In the genomic region with DNA sequence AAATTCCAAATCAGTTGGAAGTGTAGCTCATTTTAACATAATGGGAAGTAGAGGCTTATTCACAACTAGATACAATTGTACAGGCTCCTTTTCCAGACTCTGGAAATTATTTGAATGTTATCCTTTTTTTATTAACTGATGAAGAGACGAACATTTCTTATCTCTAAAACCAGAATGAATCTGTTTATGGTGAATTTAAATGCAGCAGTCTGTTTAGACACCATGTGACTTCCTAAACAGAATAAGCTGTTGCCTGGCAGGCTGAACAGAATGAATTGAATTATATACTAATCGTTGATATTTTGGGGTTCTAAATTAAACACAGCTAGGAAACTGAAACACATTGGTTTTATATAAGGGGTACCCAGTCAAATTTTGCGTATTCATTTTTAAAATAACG, we compare ENCODE assay signal across 16 cellular contexts.
"Had no signal": no experiment of that assay in that cellular context is flagged by ENCODE, and none has a peak within 500 bp of the region (broad histone marks: within the 10 kb centered on the region; RNA-seq: fewer than 3 reads in every experiment).

No MANE protein-coding gene starts in this region.

- H3K27ac ChIP-seq: breast epithelium had no signal

- H3K9me3 ChIP-seq: breast epithelium had no signal

- H3K36me3 ChIP-seq: breast epithelium had no signal

- ATAC-seq: activated CD4-positive, CD25-positive, alpha-beta regulatory T cell treated with anti-CD3 and anti-CD28 coated beads, Interleukin-2, amount 50 U/mL, for 24 hours; activated CD8-positive, alpha-beta T cell treated with anti-CD3 and anti-CD28 coated beads for 36 hours had no signal

- H3K4me3 ChIP-seq: breast epithelium had no signal

- DNase-seq: activated CD4-positive, alpha-beta T cell treated with anti-CD3 and anti-CD28 coated beads for 4 hours; activated CD8-positive, alpha-beta memory T cell treated with anti-CD3 and anti-CD28 coated beads, Interleukin-2, amount 50 U/mL, for 48 hours; activated CD8-positive, alpha-beta T cell treated with anti-CD3 and anti-CD28 coated beads for 36 hours; activated gamma-delta T cell treated with Interleukin-2 at 50 U/mL for 16 hours; activated naive CD4-positive, alpha-beta T cell treated with anti-CD3 and anti-CD28 coated beads, Interleukin-2, amount 10 ng/mL, durations not matched to agents 7 days and 5 days; activated naive CD8-positive, alpha-beta T cell treated with anti-CD3 and anti-CD28 coated beads for 36 hours; activated T-cell treated with anti-CD3 and anti-CD28 coated beads, Interleukin-2, amount 50 U/mL, for 48 hours; anterior cingulate cortex; caudate nucleus; NCI-H1105 treated with DMSO at 0.1 percent for 48 hours; NCI-H1436 treated with DMSO at 0.1 percent for 48 hours; NCI-H187; NCI-H2081; NCI-H510A treated with DMSO at 0.1 percent for 48 hours had no signal

- H3K27me3 ChIP-seq: breast epithelium had no signal
